Comparison of ENCODE assay signal across 27 cellular contexts in genomic region chr18:10351221-10351795, GRCh38.
DNase-seq lines count a peak whose midpoint lies in the region; ATAC-seq and TF ChIP-seq lines count a peak whose summit lies in the region.
"Had no signal": no experiment of that assay in that cellular context is flagged by ENCODE, and none has a peak within 500 bp of the region (broad histone marks: within the 10 kb centered on the region; RNA-seq: fewer than 3 reads in every experiment).

No MANE protein-coding gene starts in this region.

- 75 to 93% methylated on average over 4 of the region's 6 CpGs for WGBS in esophagus squamous epithelium, 2 donors

- peak overlapping the region in 9 of 11 experiments; percentile 16 to 64 (median 56); a peak in 17 of 22 replicates for H3K4me2 ChIP-seq in BLaER1 treated with 17β-estradiol and CSF1 and Interleukin-3, amounts not matched to agents 10 nM and 100 nM
- H3K4me2 ChIP-seq: hepatocyte had no signal

- no peak for ATAC-seq in HG02885 (IDR thresholded peaks at IDR 0.05; ENCODE audit: poor library complexity, unreplicated experiment)
- ATAC-seq: activated T-cell treated with anti-CD3 and anti-CD28 coated beads, Interleukin-2, amount 50 U/mL, for 4 hours; left lobe of liver; naive thymus-derived CD4-positive, alpha-beta T cell; stimulated activated memory B cell treated with anti-CD40 and anti-IgM and Interleukin-4, amounts not matched to agents 10 μg/mL and 1 μg/mL and 100 μg/mL, for 72 hours had no signal

- H4K20me1 ChIP-seq in BLaER1 treated with 17β-estradiol and CSF1 and Interleukin-3, amounts not matched to agents 10 nM and 100 nM = no peaks in the 10 kb centered on the region

- H3K4me1 ChIP-seq in BLaER1 treated with 17β-estradiol and CSF1 and Interleukin-3, amounts not matched to agents 10 nM and 100 nM = peaks cover 8 to 41% (median 31%) of the 10 kb centered on the region in 10 experiments
- H3K4me1 ChIP-seq in esophagus squamous epithelium = peaks cover 0 to 40% (median 19%) of the 10 kb centered on the region in 3 donors
- H3K4me1 ChIP-seq: colonic mucosa, Peyer's patch had no signal

- peak; percentile 5 for DNase-seq in NAMALWA (ENCODE audit: low spot score)
- DNase-seq in esophagus squamous epithelium (lab: John Stamatoyannopoulos, UW) = no peak
- peak; percentile 17 for DNase-seq in skeletal muscle cell (ENCODE audit: low read depth)
- DNase-seq in NCI-H1436 treated with DMSO at 0.1 percent for 48 hours (lab: John Stamatoyannopoulos, UW) = no peak
- no peak for DNase-seq in DMS79 treated with DMSO at 0.1 percent for 48 hours (lab: John Stamatoyannopoulos, UW)
- DNase-seq: activated CD4-positive, alpha-beta T cell treated with anti-CD3 and anti-CD28 coated beads, Interleukin-2, amount 10 ng/mL, durations not matched to agents 7 days and 5 days; activated naive CD4-positive, alpha-beta T cell treated with Interleukin-2 at 50 U/mL for 16 hours; activated T-cell treated with anti-CD3 and anti-CD28 coated beads, Interleukin-2, amount 50 U/mL, for 4 hours; adrenal gland; CD4-positive, alpha-beta T cell; colonic mucosa; effector memory CD4-positive, alpha-beta T cell; naive thymus-derived CD4-positive, alpha-beta T cell; NCI-H1105; NCI-H2029; NCI-H226; Peyer's patch; retina; SIG-M5; stimulated activated CD4-positive, alpha-beta T cell treated with anti-CD3 and anti-CD28 coated beads, Interleukin-4, amount 100 ng/mL, for 24 hours; substantia nigra; T1000 had no signal

- peaks cover 4 to 14% (median 10%) of the 10 kb centered on the region in 11 experiments; a peak in 21 of 22 replicates for H3K9me3 ChIP-seq in BLaER1 treated with 17β-estradiol and CSF1 and Interleukin-3, amounts not matched to agents 10 nM and 100 nM (replicated peaks in 1 of 11)
- H3K9me3 ChIP-seq in esophagus squamous epithelium = no peaks in the 10 kb centered on the region
- H3K9me3 ChIP-seq: adrenal gland, colonic mucosa, Peyer's patch had no signal

- H3K27ac ChIP-seq in BLaER1 treated with 17β-estradiol and CSF1 and Interleukin-3, amounts not matched to agents 10 nM and 100 nM = peak overlapping the region in 4 of 11 experiments; percentile 43 to 66 (median 54); a peak in 5 of 22 replicates
- peak overlapping the region in 3 of 4 donors; percentile 68 to 84 (median 76) for H3K27ac ChIP-seq in esophagus squamous epithelium
- H3K27ac ChIP-seq: adrenal gland, colonic mucosa, hepatocyte had no signal

- peak overlapping the region in 3 of 11 experiments; percentile 24 to 30 (median 29); a peak in 1 of 22 replicates for H3K9ac ChIP-seq in BLaER1 treated with 17β-estradiol and CSF1 and Interleukin-3, amounts not matched to agents 10 nM and 100 nM

- no peaks in the 10 kb centered on the region for H3K27me3 ChIP-seq in BLaER1 treated with 17β-estradiol and CSF1 and Interleukin-3, amounts not matched to agents 10 nM and 100 nM
- H3K27me3 ChIP-seq in esophagus squamous epithelium = no peaks in the 10 kb centered on the region
- H3K27me3 ChIP-seq: adrenal gland, colonic mucosa, hepatocyte, Peyer's patch had no signal

- no peak overlapping the region for H3K4me3 ChIP-seq in BLaER1 treated with 17β-estradiol and CSF1 and Interleukin-3, amounts not matched to agents 10 nM and 100 nM
- H3K4me3 ChIP-seq in esophagus squamous epithelium = no peak overlapping the region
- no peak overlapping the region for H3K4me3 ChIP-seq in skeletal muscle cell (ENCODE audit: low read depth, low read length)
- H3K4me3 ChIP-seq: adrenal gland, colonic mucosa, hepatocyte, Peyer's patch had no signal

- no peaks in the 10 kb centered on the region for H3K36me3 ChIP-seq in BLaER1 treated with 17β-estradiol and CSF1 and Interleukin-3, amounts not matched to agents 10 nM and 100 nM
- no peaks in the 10 kb centered on the region for H3K36me3 ChIP-seq in esophagus squamous epithelium
- H3K36me3 ChIP-seq: adrenal gland, colonic mucosa, Peyer's patch had no signal

- intact Hi-C loops in esophagus squamous epithelium (cut with DNase I) = no loop called here

- no peak for TF ChIP-seq CTCF in esophagus squamous epithelium (IDR thresholded peaks at IDR 0.05)

- TF ChIP-seq POLR2A in esophagus squamous epithelium (IDR thresholded peaks at IDR 0.05) = no peak

Comparison
In these comparisons a context has a peak if more than half of its experiments do, and no peak if none do; other contexts are left out.
1. DNase-seq: peak in NAMALWA (single experiment) and skeletal muscle cell (single experiment); none in esophagus squamous epithelium (single experiment), NCI-H1436 treated with DMSO at 0.1 percent for 48 hours (single experiment) and DMS79 treated with DMSO at 0.1 percent for 48 hours (single experiment).